2 cellular contexts compared by ENCODE assay signal in the genomic region with DNA sequence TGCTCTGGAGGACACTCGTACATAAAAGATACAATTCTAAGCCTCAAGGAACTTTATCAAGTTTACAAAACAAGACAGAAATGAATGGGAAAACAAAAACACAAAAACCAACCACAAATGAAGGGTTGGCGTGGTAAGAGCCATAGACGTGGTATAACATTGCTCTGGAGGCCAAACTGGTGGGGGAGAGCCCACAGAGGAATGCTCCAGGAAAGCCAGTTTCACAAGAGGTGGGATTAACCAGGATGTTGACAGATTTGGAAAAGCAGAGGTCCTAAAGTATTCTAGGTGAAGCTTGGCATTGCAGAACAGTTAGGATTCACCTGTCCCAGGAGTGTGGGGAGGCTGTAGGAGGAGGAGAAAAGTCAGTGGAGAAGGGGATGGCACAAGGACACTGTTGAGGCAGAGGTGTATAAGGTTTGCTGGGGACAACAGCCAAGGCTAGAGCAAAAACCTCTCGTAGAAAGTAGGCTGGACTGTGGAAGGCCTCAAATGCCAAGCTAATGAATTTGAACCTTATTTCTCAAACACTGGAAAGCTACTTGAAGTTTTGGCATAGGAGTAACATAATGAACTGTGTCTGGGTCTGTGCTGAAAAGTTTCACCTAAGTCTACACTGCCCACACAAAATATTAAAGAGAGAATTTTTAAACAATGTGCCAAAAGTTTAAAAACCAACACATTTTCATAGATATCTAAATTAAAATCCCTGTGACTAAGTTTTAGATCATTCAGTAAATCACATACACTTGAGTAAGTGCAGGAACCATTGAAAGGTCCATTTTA.
TF ChIP-seq lines count a peak whose summit lies in the region.

No MANE protein-coding gene starts in this region.

TF ChIP-seq in A549, 52 proteins besides CTCF, POLR2A, EP300 and RAD21 (continued from another document):
- TF ChIP-seq ZC3H11A (IDR thresholded peaks at IDR 0.05) (no peak), JUNB (IDR thresholded peaks at IDR 0.05) (no peak)

TF ChIP-seq in SK-N-SH, 30 proteins besides CTCF, POLR2A, EP300 and RAD21:
- TF ChIP-seq, protein P1, sequence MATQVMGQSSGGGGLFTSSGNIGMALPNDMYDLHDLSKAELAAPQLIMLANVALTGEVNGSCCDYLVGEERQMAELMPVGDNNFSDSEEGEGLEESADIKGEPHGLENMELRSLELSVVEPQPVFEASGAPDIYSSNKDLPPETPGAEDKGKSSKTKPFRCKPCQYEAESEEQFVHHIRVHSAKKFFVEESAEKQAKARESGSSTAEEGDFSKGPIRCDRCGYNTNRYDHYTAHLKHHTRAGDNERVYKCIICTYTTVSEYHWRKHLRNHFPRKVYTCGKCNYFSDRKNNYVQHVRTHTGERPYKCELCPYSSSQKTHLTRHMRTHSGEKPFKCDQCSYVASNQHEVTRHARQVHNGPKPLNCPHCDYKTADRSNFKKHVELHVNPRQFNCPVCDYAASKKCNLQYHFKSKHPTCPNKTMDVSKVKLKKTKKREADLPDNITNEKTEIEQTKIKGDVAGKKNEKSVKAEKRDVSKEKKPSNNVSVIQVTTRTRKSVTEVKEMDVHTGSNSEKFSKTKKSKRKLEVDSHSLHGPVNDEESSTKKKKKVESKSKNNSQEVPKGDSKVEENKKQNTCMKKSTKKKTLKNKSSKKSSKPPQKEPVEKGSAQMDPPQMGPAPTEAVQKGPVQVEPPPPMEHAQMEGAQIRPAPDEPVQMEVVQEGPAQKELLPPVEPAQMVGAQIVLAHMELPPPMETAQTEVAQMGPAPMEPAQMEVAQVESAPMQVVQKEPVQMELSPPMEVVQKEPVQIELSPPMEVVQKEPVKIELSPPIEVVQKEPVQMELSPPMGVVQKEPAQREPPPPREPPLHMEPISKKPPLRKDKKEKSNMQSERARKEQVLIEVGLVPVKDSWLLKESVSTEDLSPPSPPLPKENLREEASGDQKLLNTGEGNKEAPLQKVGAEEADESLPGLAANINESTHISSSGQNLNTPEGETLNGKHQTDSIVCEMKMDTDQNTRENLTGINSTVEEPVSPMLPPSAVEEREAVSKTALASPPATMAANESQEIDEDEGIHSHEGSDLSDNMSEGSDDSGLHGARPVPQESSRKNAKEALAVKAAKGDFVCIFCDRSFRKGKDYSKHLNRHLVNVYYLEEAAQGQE (IDR thresholded peaks at IDR 0.05; ENCODE audit: low read depth, low read length): no peak
- TF ChIP-seq MXI1 (IDR thresholded peaks at IDR 0.05; ENCODE audit: low read depth, low read length) (no peak), CHD2 (IDR thresholded peaks at IDR 0.05; ENCODE audit: low read length, partially characterized antibody) (no peak), EZH2phosphoT487 (IDR thresholded peaks at IDR 0.05; ENCODE audit: borderline replicate concordance, low read depth) (no peak), GABPA (IDR thresholded peaks at IDR 0.05; ENCODE audit: low read depth) (no peak), NRF1 (IDR thresholded peaks at IDR 0.05; ENCODE audit: low read depth, low read length) (no peak), FOXJ3 (CRISPR knock-in tag; IDR thresholded peaks at IDR 0.05) (no peak), SMC3 (IDR thresholded peaks at IDR 0.05; ENCODE audit: low read depth, low read length) (no peak), FOXM1 (IDR thresholded peaks at IDR 0.05; ENCODE audit: low read depth) (no peak), GATA2 (CRISPR knock-in tag; IDR thresholded peaks at IDR 0.05) (no peak), RCOR1 (IDR thresholded peaks at IDR 0.05; ENCODE audit: low read length) (no peak), TAF1 (IDR thresholded peaks at IDR 0.05; ENCODE audit: borderline replicate concordance, low read depth, low read length) (no peak), ELF1 (IDR thresholded peaks at IDR 0.05) (no peak), TCF12 (IDR thresholded peaks at IDR 0.05) (no peak), POLR2AphosphoS5 (IDR thresholded peaks at IDR 0.05; ENCODE audit: low read depth, low read length) (no peak)
- TF ChIP-seq, protein P2, sequence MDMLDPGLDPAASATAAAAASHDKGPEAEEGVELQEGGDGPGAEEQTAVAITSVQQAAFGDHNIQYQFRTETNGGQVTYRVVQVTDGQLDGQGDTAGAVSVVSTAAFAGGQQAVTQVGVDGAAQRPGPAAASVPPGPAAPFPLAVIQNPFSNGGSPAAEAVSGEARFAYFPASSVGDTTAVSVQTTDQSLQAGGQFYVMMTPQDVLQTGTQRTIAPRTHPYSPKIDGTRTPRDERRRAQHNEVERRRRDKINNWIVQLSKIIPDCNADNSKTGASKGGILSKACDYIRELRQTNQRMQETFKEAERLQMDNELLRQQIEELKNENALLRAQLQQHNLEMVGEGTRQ (IDR thresholded peaks at IDR 0.05; ENCODE audit: borderline replicate concordance, low read depth, low read length): no peak
- TF ChIP-seq, protein P3, sequence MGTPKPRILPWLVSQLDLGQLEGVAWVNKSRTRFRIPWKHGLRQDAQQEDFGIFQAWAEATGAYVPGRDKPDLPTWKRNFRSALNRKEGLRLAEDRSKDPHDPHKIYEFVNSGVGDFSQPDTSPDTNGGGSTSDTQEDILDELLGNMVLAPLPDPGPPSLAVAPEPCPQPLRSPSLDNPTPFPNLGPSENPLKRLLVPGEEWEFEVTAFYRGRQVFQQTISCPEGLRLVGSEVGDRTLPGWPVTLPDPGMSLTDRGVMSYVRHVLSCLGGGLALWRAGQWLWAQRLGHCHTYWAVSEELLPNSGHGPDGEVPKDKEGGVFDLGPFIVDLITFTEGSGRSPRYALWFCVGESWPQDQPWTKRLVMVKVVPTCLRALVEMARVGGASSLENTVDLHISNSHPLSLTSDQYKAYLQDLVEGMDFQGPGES (IDR thresholded peaks at IDR 0.05; ENCODE audit: low read depth, low read length): no peak
